ENCODE assay signal across 11 cellular contexts in the genomic region with DNA sequence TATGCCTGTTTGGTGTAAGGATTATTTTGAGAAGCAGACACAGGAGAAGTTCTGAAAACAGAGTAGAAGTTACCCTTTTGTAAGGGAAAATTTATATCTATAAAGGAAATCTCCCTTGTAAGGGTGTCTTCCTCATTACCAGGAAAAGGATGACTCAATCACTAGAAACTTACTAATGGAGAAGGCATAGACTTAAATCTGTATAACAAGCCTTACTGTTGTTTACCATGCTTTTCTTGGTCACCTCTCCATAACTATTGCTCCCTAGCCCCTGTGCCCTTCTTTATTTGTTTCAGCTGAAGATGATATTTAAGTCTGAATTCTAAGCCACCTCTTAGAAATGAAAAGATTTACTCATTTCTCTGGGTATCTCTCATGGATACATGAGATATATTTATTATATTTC.
A peak's percentile ranks its signal among the peaks of the same experiment; 100 is the strongest.
DNase-seq lines count a peak whose midpoint lies in the region; ATAC-seq and TF ChIP-seq lines count a peak whose summit lies in the region.
"Had no signal": no experiment of that assay in that cellular context is flagged by ENCODE, and none has a peak within 500 bp of the region (broad histone marks: within the 10 kb centered on the region; RNA-seq: fewer than 3 reads in every experiment).

No MANE protein-coding gene starts in this region.

- no peak for TF ChIP-seq CTCF in RWPE2 (IDR thresholded peaks at IDR 0.05; ENCODE audit: poor library complexity, severe bottlenecking)

- peaks cover 94% of the 10 kb centered on the region for H3K4me1 Mint-ChIP-seq in activated T-cell treated with anti-CD3 and anti-CD28 coated beads, Interleukin-2, amount 50 U/mL, for 24 hours (ENCODE audit: low read depth)
- peaks cover 50 to 72% of the 10 kb centered on the region in 2 donors for H3K4me1 Mint-ChIP-seq in stimulated activated naive B cell treated with anti-CD40 and anti-IgM and Interleukin-4, amounts not matched to agents 10 μg/mL and 1 μg/mL and 100 μg/mL, for 72 hours

- peak overlapping the region; percentile 62 for H3K4me3 Mint-ChIP-seq in activated T-cell treated with anti-CD3 and anti-CD28 coated beads, Interleukin-2, amount 50 U/mL, for 24 hours
- peak overlapping the region in 1 of 2 donors; percentile 54 for H3K4me3 Mint-ChIP-seq in stimulated activated naive B cell treated with anti-CD40 and anti-IgM and Interleukin-4, amounts not matched to agents 10 μg/mL and 1 μg/mL and 100 μg/mL, for 72 hours

- no peaks in the 10 kb centered on the region for H3K27me3 Mint-ChIP-seq in activated T-cell treated with anti-CD3 and anti-CD28 coated beads, Interleukin-2, amount 50 U/mL, for 24 hours
- no peaks in the 10 kb centered on the region for H3K27me3 Mint-ChIP-seq in stimulated activated naive B cell treated with anti-CD40 and anti-IgM and Interleukin-4, amounts not matched to agents 10 μg/mL and 1 μg/mL and 100 μg/mL, for 72 hours

- peaks cover 73% of the 10 kb centered on the region for H3K36me3 Mint-ChIP-seq in activated T-cell treated with anti-CD3 and anti-CD28 coated beads, Interleukin-2, amount 50 U/mL, for 24 hours (ENCODE audit: low read depth)
- H3K36me3 Mint-ChIP-seq in stimulated activated naive B cell treated with anti-CD40 and anti-IgM and Interleukin-4, amounts not matched to agents 10 μg/mL and 1 μg/mL and 100 μg/mL, for 72 hours: peaks cover 40 to 57% of the 10 kb centered on the region in 2 donors

- H3K27me3 ChIP-seq in RWPE2 (ENCODE audit: insufficient read depth, poor library complexity, severe bottlenecking): no peaks in the 10 kb centered on the region

- H3K4me3 ChIP-seq in RWPE2 (ENCODE audit: severe bottlenecking): no peak overlapping the region

- H3K36me3 ChIP-seq in RWPE2 (ENCODE audit: low read depth): no peaks in the 10 kb centered on the region

- H3K9me3 Mint-ChIP-seq in activated T-cell treated with anti-CD3 and anti-CD28 coated beads, Interleukin-2, amount 50 U/mL, for 24 hours: no peaks in the 10 kb centered on the region
- no peaks in the 10 kb centered on the region for H3K9me3 Mint-ChIP-seq in stimulated activated naive B cell treated with anti-CD40 and anti-IgM and Interleukin-4, amounts not matched to agents 10 μg/mL and 1 μg/mL and 100 μg/mL, for 72 hours

- H3K9me3 ChIP-seq in RWPE2 (ENCODE audit: severe bottlenecking): no peaks in the 10 kb centered on the region

- ATAC-seq in RWPE2 (ENCODE audit: low read depth): peak; percentile 43; the same call in 2 of the 3 replicates
- ATAC-seq in stimulated activated naive B cell treated with anti-CD40 and anti-IgM and Interleukin-4, amounts not matched to agents 10 μg/mL and 1 μg/mL and 100 μg/mL, for 72 hours (replicated peaks): peak; percentile 40 to 51
- ATAC-seq: left colon had no signal

- peaks cover 34% of the 10 kb centered on the region for H3K4me1 ChIP-seq in RWPE2 (ENCODE audit: insufficient read depth, poor library complexity, severe bottlenecking)

- peak overlapping the region; percentile 22 for H3K27ac ChIP-seq in RWPE2 (ENCODE audit: poor library complexity, severe bottlenecking)

- no peak for DNase-seq in activated T-cell treated with anti-CD3 and anti-CD28 coated beads, Interleukin-2, amount 50 U/mL, for 24 hours
- no peak for DNase-seq in activated T-cell treated with anti-CD3 and anti-CD28 coated beads, Interleukin-2, amount 50 U/mL, for 48 hours
- no peak for DNase-seq in RWPE2 (ENCODE audit: low spot score)
- DNase-seq in dermis blood vessel endothelial cell: peak; percentile 59
- DNase-seq in stimulated activated naive B cell treated with anti-CD40 and anti-IgM and Interleukin-4, amounts not matched to agents 10 μg/mL and 1 μg/mL and 100 μg/mL, for 72 hours: no peak
- DNase-seq in NCI-H510A treated with DMSO at 0.1 percent for 48 hours (lab: John Stamatoyannopoulos, UW): no peak
- DNase-seq in posterior vena cava (ENCODE audit: low spot score): no peak
- DNase-seq in NCI-H1436 (lab: John Stamatoyannopoulos, UW): no peak
- DNase-seq: activated CD4-positive, alpha-beta T cell treated with anti-CD3 and anti-CD28 coated beads for 1 hour; left colon; NCI-H748 treated with DMSO at 0.1 percent for 48 hours had no signal

- peak overlapping the region; percentile 98 for H3K27ac Mint-ChIP-seq in activated T-cell treated with anti-CD3 and anti-CD28 coated beads, Interleukin-2, amount 50 U/mL, for 24 hours
- peak overlapping the region; percentile 82 for H3K27ac Mint-ChIP-seq in stimulated activated naive B cell treated with anti-CD40 and anti-IgM and Interleukin-4, amounts not matched to agents 10 μg/mL and 1 μg/mL and 100 μg/mL, for 72 hours

- intact Hi-C loops in posterior vena cava (cut with DNase I): no loop called here
